Comparison of ENCODE assay signal across 25 cellular contexts in the genomic region with DNA sequence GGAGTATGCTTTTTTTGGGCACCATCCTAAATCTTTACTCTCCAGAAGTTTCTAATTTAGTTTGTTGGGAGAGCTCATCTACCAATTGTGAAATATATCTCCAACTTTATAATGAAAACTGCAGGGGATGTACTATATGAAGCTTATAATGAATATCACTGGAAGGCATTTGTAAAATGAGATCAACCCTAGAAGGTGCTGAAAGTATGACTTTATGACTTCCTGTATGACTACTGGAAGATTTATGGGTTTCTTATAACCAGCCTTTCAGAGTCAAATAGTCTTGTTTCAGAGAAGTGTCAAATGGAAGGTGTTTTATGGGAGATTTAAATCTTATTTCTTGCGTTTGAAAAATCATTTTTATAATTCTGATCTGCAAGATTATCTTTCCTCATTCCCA.
"Had no signal": no experiment of that assay in that cellular context is flagged by ENCODE, and none has a peak within 500 bp of the region (broad histone marks: within the 10 kb centered on the region; RNA-seq: fewer than 3 reads in every experiment).

No MANE protein-coding gene starts in this region.

- H3K27me3 Mint-ChIP-seq: activated B cell treated with CpG ODN at 0.5 μM for 24 hours; activated naive CD8-positive, alpha-beta T cell treated with anti-CD3 and anti-CD28 coated beads for 36 hours had no signal

- H2AFZ ChIP-seq: parathyroid adenoma had no signal

- ATAC-seq: gastrocnemius medialis; left ventricle myocardium superior; natural killer cell treated with Interleukin-12 subunit alpha and Interleukin-12 subunit beta and Interleukin-15 and Interleukin-18, amount 100 ng/mL, for 72 hours; right cardiac atrium; upper lobe of right lung had no signal

- DNase-seq: activated B cell treated with CpG ODN at 0.5 μM for 24 hours; activated CD4-positive, alpha-beta T cell treated with anti-CD3 and anti-CD28 coated beads for 4 hours; activated CD4-positive, alpha-beta T cell treated with anti-CD3 and anti-CD28 coated beads, Interleukin-2, amount 50 U/mL, for 48 hours; activated naive CD4-positive, alpha-beta T cell treated with Interleukin-2 at 50 U/mL for 16 hours; activated naive CD8-positive, alpha-beta T cell treated with anti-CD3 and anti-CD28 coated beads for 36 hours; activated T-cell treated with anti-CD3 and anti-CD28 coated beads, Interleukin-2, amount 50 U/mL, for 48 hours; amniotic stem cell; effector memory CD4-positive, alpha-beta T cell; gastrocnemius medialis; head of caudate nucleus; hypothalamus; left ventricle myocardium superior; mammary epithelial cell; nucleus accumbens; right cardiac atrium; stimulated activated CD4-positive, alpha-beta T cell treated with anti-CD3 and anti-CD28 coated beads, Interleukin-12 subunit alpha, Interleukin-12 subunit beta, amount 100 ng/mL, for 4 hours; substantia nigra; thyroid gland; upper lobe of right lung had no signal

- H3K4me1 ChIP-seq: breast epithelium, gastrocnemius medialis, parathyroid adenoma, thyroid gland, upper lobe of right lung had no signal

- H3K79me2 ChIP-seq: parathyroid adenoma had no signal

- H3K9me3 Mint-ChIP-seq: activated naive CD8-positive, alpha-beta T cell treated with anti-CD3 and anti-CD28 coated beads for 36 hours; central memory CD8-positive, alpha-beta T cell; natural killer cell treated with Interleukin-12 subunit alpha and Interleukin-12 subunit beta and Interleukin-15 and Interleukin-18, amount 100 ng/mL, for 72 hours had no signal

- H3K36me3 ChIP-seq: breast epithelium, gastrocnemius medialis, thyroid gland, upper lobe of right lung had no signal

- H3K27me3 ChIP-seq: breast epithelium, gastrocnemius medialis, thyroid gland, upper lobe of right lung had no signal

- H3K9me3 ChIP-seq: breast epithelium, gastrocnemius medialis, thyroid gland, upper lobe of right lung had no signal

- H3K9ac ChIP-seq: parathyroid adenoma had no signal

- H3K27ac ChIP-seq: breast epithelium, gastrocnemius medialis, parathyroid adenoma, thyroid gland, upper lobe of right lung had no signal

- H3K4me3 ChIP-seq: breast epithelium, gastrocnemius medialis, thyroid gland, upper lobe of right lung had no signal

- H3K4me1 Mint-ChIP-seq: activated B cell treated with CpG ODN at 0.5 μM for 24 hours; activated naive CD8-positive, alpha-beta T cell treated with anti-CD3 and anti-CD28 coated beads for 36 hours; central memory CD8-positive, alpha-beta T cell had no signal

- H3K4me3 Mint-ChIP-seq: activated B cell treated with CpG ODN at 0.5 μM for 24 hours; activated naive CD8-positive, alpha-beta T cell treated with anti-CD3 and anti-CD28 coated beads for 36 hours; central memory CD8-positive, alpha-beta T cell; mesothelial cell of epicardium; natural killer cell treated with Interleukin-12 subunit alpha and Interleukin-12 subunit beta and Interleukin-15 and Interleukin-18, amount 100 ng/mL, for 72 hours; stimulated activated naive CD8-positive, alpha-beta T cell treated with anti-CD3 and anti-CD28 coated beads, Interleukin-15, Interleukin-2, amounts not matched to agents 100 ng/mL and 50 ng/mL, for 24 hours had no signal

- H3K36me3 Mint-ChIP-seq: activated naive CD8-positive, alpha-beta T cell treated with anti-CD3 and anti-CD28 coated beads for 36 hours; mesothelial cell of epicardium; natural killer cell treated with Interleukin-12 subunit alpha and Interleukin-12 subunit beta and Interleukin-15 and Interleukin-18, amount 100 ng/mL, for 72 hours had no signal

- H3K27ac Mint-ChIP-seq: activated B cell treated with CpG ODN at 0.5 μM for 24 hours; activated naive CD8-positive, alpha-beta T cell treated with anti-CD3 and anti-CD28 coated beads for 36 hours; mesothelial cell of epicardium; natural killer cell treated with Interleukin-12 subunit alpha and Interleukin-12 subunit beta and Interleukin-15 and Interleukin-18, amount 100 ng/mL, for 72 hours; stimulated activated naive CD8-positive, alpha-beta T cell treated with anti-CD3 and anti-CD28 coated beads, Interleukin-15, Interleukin-2, amounts not matched to agents 100 ng/mL and 50 ng/mL, for 24 hours had no signal
